In the genomic region with DNA sequence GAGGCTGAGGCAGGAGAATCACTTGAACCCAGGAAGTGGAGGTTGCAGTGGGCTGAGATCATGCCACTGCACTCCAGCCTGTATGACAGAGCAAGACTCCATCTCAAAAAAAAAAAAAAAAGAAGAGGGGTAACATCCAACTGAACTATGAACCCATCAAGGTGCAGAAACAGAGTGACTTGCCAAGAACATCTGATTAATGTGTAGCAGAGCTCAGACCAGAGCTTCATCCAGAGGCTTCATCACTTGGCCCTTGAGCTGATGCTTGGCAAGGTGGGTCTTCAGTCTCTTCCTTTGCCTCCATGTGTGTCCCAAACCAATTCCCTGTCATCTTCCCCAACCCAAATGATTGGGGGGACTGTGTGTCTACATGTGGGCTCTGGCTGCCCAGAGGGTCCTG, we compare ENCODE assay signal across 10 cellular contexts. TPM values are rescaled to one million over a fixed set of nuclear protein-coding genes. Genes with fewer than 3 reads are reported as not detected.
"Had no signal": no experiment of that assay in that cellular context is flagged by ENCODE, and none has a peak within 500 bp of the region (broad histone marks: within the 10 kb centered on the region; RNA-seq: fewer than 3 reads in every experiment).

No MANE protein-coding gene starts in this region.

- H3K4me2 ChIP-seq: KMS-11 had no signal

- H3K4me3 ChIP-seq: K562 had no signal

- ATAC-seq: K562 had no signal

- H3K27ac ChIP-seq: HL-60, KMS-11 had no signal

- FAIRE-seq: HTR-8/SVneo, K562 had no signal

- H3K9ac ChIP-seq: KMS-11 had no signal

- DNase-seq: IMR-90, KBM-7, KG1 had no signal

RNA-seq across cellular contexts. Expression of a gene that starts 32.6 kb away (rescaled TPM):
- total RNA-seq: HT-29, HT1080, IMR-90, K562 had no signal
- polyA plus RNA-seq: IgD-negative memory B cell, IMR-90, K562 had no signal
